8 cellular contexts compared by ENCODE assay signal in genomic region chr6:149746147-149746946, GRCh38. TPM values are rescaled to one million over a fixed set of nuclear protein-coding genes. Genes with fewer than 3 reads are reported as not detected.
A peak's percentile ranks its signal among the peaks of the same experiment; 100 is the strongest.
DNase-seq lines count a peak whose midpoint lies in the region; ATAC-seq, FAIRE-seq and TF ChIP-seq lines count a peak whose summit lies in the region.

TSS of gene NUP43 (minus strand) at chr6:149746529. CDS start at chr6:149746495, 34 bp downstream.

- H3K27me3 Mint-ChIP-seq in activated CD4-positive, alpha-beta T cell treated with anti-CD3 and anti-CD28 coated beads, Interleukin-2, amount 10 ng/mL, durations not matched to agents 24 days and 14 days = no peaks in the 10 kb centered on the region

- POLR2A ChIA-PET in BJ (lab: Charles Lee) (no interaction called here), HepG2 (lab: Yijun Ruan, JAX) (interaction anchor here (1.0 to 7.6 kb wide), 3 partner anchors 10 to 29 kb away, joined by 3 to 77 read pairs (median 4); partner anchors contain the start of gene LATS1)

- H3K36me3 ChIP-seq in BJ (ENCODE audit: control insufficient read depth, insufficient read depth, low read length) (peaks cover 2% of the 10 kb centered on the region; the same call in 1 of the 2 replicates), HepG2 (replicated peaks in 1 of 2; ENCODE audit: control insufficient read depth in 1 of 2, insufficient read depth in 2 of 2, low read length in 2 of 2) (peaks cover 3 to 22% of the 10 kb centered on the region in 2 experiments; a peak in 4 of 5 replicates)

- TF ChIP-seq POLR2A in GM19193 (IDR thresholded peaks at IDR 0.05; ENCODE audit: extremely low read depth, insufficient read depth, insufficient read length) (peak; percentile 72), HepG2 (IDR thresholded peaks at IDR 0.05; ENCODE audit: insufficient read depth in 1 of 2, low read depth in 2 of 2, low read length in 2 of 2) (peak; percentile 80 to 84)

- peaks cover 20% of the 10 kb centered on the region for H3K4me1 Mint-ChIP-seq in activated CD4-positive, alpha-beta T cell treated with anti-CD3 and anti-CD28 coated beads, Interleukin-2, amount 10 ng/mL, durations not matched to agents 24 days and 14 days

- WGBS in HepG2 (ENCODE audit: low lambda C conversion rate) = 3% methylated on average over 31 of the region's 41 CpGs

- peaks cover 35% of the 10 kb centered on the region for H3K79me2 ChIP-seq in HepG2 (ENCODE audit: insufficient read depth, low read length)

- CTCF ChIA-PET in BJ (lab: Yijun Ruan, JAX) = interaction anchor here (0.6 to 1.4 kb wide), 10 partner anchors 9 to 222 kb away, joined by 3 to 8 read pairs (median 3); no protein-coding TSS in a partner anchor
- CTCF ChIA-PET in HepG2 (lab: Yijun Ruan, JAX; ENCODE audit: low intra/inter-chr PET ratio, low total read pairs) = interaction anchor here (1.3 kb wide), 1 partner anchor 23 kb away, joined by 3 read pairs; no protein-coding TSS in a partner anchor

- ATAC-seq in HG03442 (IDR thresholded peaks at IDR 0.05; ENCODE audit: unreplicated experiment) = peak; percentile 50
- peak; percentile 73 for ATAC-seq in HepG2

- peaks cover 28% of the 10 kb centered on the region for H3K36me3 Mint-ChIP-seq in activated CD4-positive, alpha-beta T cell treated with anti-CD3 and anti-CD28 coated beads, Interleukin-2, amount 10 ng/mL, durations not matched to agents 24 days and 14 days (ENCODE audit: low read depth)

- H3K4me3 ChIP-seq in BJ (ENCODE audit: low read depth, low read length) (peak within 1 kb of the TSS; percentile 82), HepG2 (replicated peaks in 1 of 3; ENCODE audit: insufficient read depth in 1 of 3, low read depth in 2 of 3, low read length in 3 of 3) (peak within 1 kb of the TSS; percentile 78 to 98 (median 92))

- H3K4me3 Mint-ChIP-seq in activated CD4-positive, alpha-beta T cell treated with anti-CD3 and anti-CD28 coated beads, Interleukin-2, amount 10 ng/mL, durations not matched to agents 24 days and 14 days = peak within 1 kb of the TSS; percentile 99

- peak within 1 kb of the TSS; percentile 91 for H3K9ac ChIP-seq in HepG2 (ENCODE audit: insufficient read depth, low read depth, low read length)

- no peaks in the 10 kb centered on the region for H3K9me3 Mint-ChIP-seq in activated CD4-positive, alpha-beta T cell treated with anti-CD3 and anti-CD28 coated beads, Interleukin-2, amount 10 ng/mL, durations not matched to agents 24 days and 14 days

- peak within 1 kb of the TSS; percentile 82 for H3K4me2 ChIP-seq in HepG2 (ENCODE audit: low read depth, low read length)

- no peaks in the 10 kb centered on the region for H3K9me3 ChIP-seq in HepG2 (ENCODE audit: low read length)

- peaks cover 13% of the 10 kb centered on the region for H4K20me1 ChIP-seq in HepG2 (ENCODE audit: insufficient read depth, low read length)

- intact Hi-C loops in activated CD4-positive, alpha-beta T cell treated with anti-CD3 and anti-CD28 coated beads, Interleukin-2, amount 10 ng/mL, durations not matched to agents 24 days and 14 days (cut with micrococcal nuclease) = loop anchor here (1.0 to 10.0 kb wide), 6 partner anchors 28 to 1648 kb away; partner anchors contain the start of genes KATNA1, LATS1, MTHFD1L and PPIL4
- intact Hi-C loops in HepG2 (cut with micrococcal nuclease; ENCODE audit: unreplicated experiment) = loop anchor here (1.0 to 5.0 kb wide), 2 partner anchors 22 to 116 kb away; partner anchors contain the start of gene LRP11

- H3K27ac ChIP-seq in HepG2 (ENCODE audit: extremely low read length, insufficient read depth, low read length) = peak within 1 kb of the TSS; percentile 84

- H3K27me3 ChIP-seq in BJ (ENCODE audit: control insufficient read depth, insufficient read depth, low read length) (no peaks in the 10 kb centered on the region), HepG2 (ENCODE audit: control insufficient read depth in 1 of 2, insufficient read depth in 2 of 2, low read length in 2 of 2) (no peaks in the 10 kb centered on the region; a peak in 1 of 5 replicates)

- peak; percentile 61 for TF ChIP-seq RAD21 in HepG2 (CRISPR knock-in tag; IDR thresholded peaks at IDR 0.05)

- peak; percentile 85 for FAIRE-seq in HepG2 (lab: Jason Lieb, UNC)

- peaks cover 33% of the 10 kb centered on the region for H3K4me1 ChIP-seq in HepG2 (ENCODE audit: insufficient read depth, low read length)

- DNase-seq in BJ (ENCODE audit: low read depth) (peak; percentile 57), NCI-H524 (lab: John Stamatoyannopoulos, UW) (peak; percentile 94 to 97), dedifferentiated amniotic fluid mesenchymal stem cell (ENCODE audit: extremely low spot score) (peak; percentile 93), HepG2 (ENCODE audit: low spot score) (peak; percentile 95)
- peak; percentile 98 for DNase-seq in activated CD4-positive, alpha-beta T cell treated with anti-CD3 and anti-CD28 coated beads, Interleukin-2, amount 10 ng/mL, durations not matched to agents 24 days and 14 days
- DNase-seq in stimulated activated CD4-positive, alpha-beta T cell treated with anti-CD3 and anti-CD28 coated beads, Interleukin-4, amount 100 ng/mL, for 1 hour = peak; percentile 94

- H2AFZ ChIP-seq in HepG2 (ENCODE audit: low read length) = peak within 1 kb of the TSS; percentile 81

- peak within 1 kb of the TSS; percentile 94 for H3K27ac Mint-ChIP-seq in activated CD4-positive, alpha-beta T cell treated with anti-CD3 and anti-CD28 coated beads, Interleukin-2, amount 10 ng/mL, durations not matched to agents 24 days and 14 days

- peak; percentile 57 to 80 for TF ChIP-seq EP300 in HepG2 (IDR thresholded peaks at IDR 0.05; ENCODE audit: low read depth in 2 of 2, low read length in 2 of 2)
- no peak for TF ChIP-seq EP300 in HepG2 (CRISPR knock-in tag; IDR thresholded peaks at IDR 0.05; ENCODE audit: borderline replicate concordance)

- in situ Hi-C loops in HepG2 (cut with HindIII; ENCODE audit: extremely low pct_ligation_motif_present, low pct_unique_long_range_greater_than_20kb) = no loop called here

- peak; percentile 57 for TF ChIP-seq CTCF in BJ (IDR thresholded peaks at IDR 0.05; ENCODE audit: insufficient read depth, low read depth, low read length)
- peak; percentile 67 for TF ChIP-seq CTCF in HepG2 (CRISPR knock-in tag; IDR thresholded peaks at IDR 0.05)

- BruUV-seq in HepG2 (replicated peaks; lab: Mats Ljungman, UMichigan) = TSS peak; percentile 62

TF ChIP-seq in HepG2, 621 proteins besides CTCF, POLR2A, EP300 and RAD21 (continues in another document):
- no peak for TF ChIP-seq ZNF7 (CRISPR knock-in tag; IDR thresholded peaks at IDR 0.05)
- TF ChIP-seq STAT5B (CRISPR knock-in tag; IDR thresholded peaks at IDR 0.05) = no peak
- TF ChIP-seq ZSCAN22 (CRISPR knock-in tag; IDR thresholded peaks at IDR 0.05) = peak; percentile 47; the same call in 1 of the 2 replicates
- no peak for TF ChIP-seq NFE2L1 (CRISPR knock-in tag; IDR thresholded peaks at IDR 0.05; ENCODE audit: borderline replicate concordance)

RNA-seq across cellular contexts. Expression of gene NUP43, which starts in this region (rescaled TPM):
- 20.1 and 35.4 TPM in 2 replicates for polyA plus RNA-seq in BJ (2011; rRNA removed)
- 37.3 and 39.4 TPM in 2 replicates for polyA minus RNA-seq in BJ (2011; rRNA and poly(A)+ RNA removed)
- 78.9 and 93.7 TPM in 2 replicates for total RNA-seq in activated CD4-positive, alpha-beta T cell treated with anti-CD3 and anti-CD28 coated beads, Interleukin-2, amount 10 ng/mL, durations not matched to agents 24 days and 14 days
- total RNA-seq in HepG2 (2016; rRNA removed; fragmentation: Illumina TruSeq; extraction: Trizol) = 85.1 and 148 TPM in 2 replicates
- total RNA-seq in HepG2 (2016; cell fraction: cytosol; rRNA removed; fragmentation: Illumina TruSeq; extraction: Trizol; ENCODE audit: low read depth) = 12.9 and 14.6 TPM in 2 replicates
- 88.2 and 150 TPM in 2 replicates for total RNA-seq in HepG2 (2016; cell fraction: insoluble cytoplasmic fraction; rRNA removed; fragmentation: Illumina TruSeq; extraction: Trizol)
- total RNA-seq in HepG2 (2016; cell fraction: membrane; rRNA removed; fragmentation: Illumina TruSeq; extraction: Trizol) = 37.4 and 44.8 TPM in 2 replicates
- 50.3 and 56.3 TPM in 2 replicates for total RNA-seq in HepG2 (2016; cell fraction: nucleus; rRNA removed; fragmentation: Illumina TruSeq; extraction: Trizol)
- polyA plus RNA-seq in HepG2 (2011; rRNA removed) = 33.0 and 38.9 TPM in 2 replicates
- 16.9 and 17.1 TPM in 2 replicates for polyA plus RNA-seq in HepG2 (2011; cell fraction: cytosol; rRNA removed)
- polyA plus RNA-seq in HepG2 (2011; cell fraction: nucleus; rRNA removed) = 20.9 and 25.1 TPM in 2 replicates
- 20.9 and 26.3 TPM in 2 replicates for polyA plus RNA-seq in HepG2 (2012)
- 4.1 and 4.3 TPM in 2 replicates for polyA plus RNA-seq in HepG2 (2016; cell fraction: cytosol; fragmentation: Illumina TruSeq; extraction: Trizol; ENCODE audit: low read depth)
- polyA plus RNA-seq in HepG2 (2016; cell fraction: insoluble cytoplasmic fraction; fragmentation: Illumina TruSeq; extraction: Trizol; ENCODE audit: low read depth) = 65.8 and 72.7 TPM in 2 replicates
- 14.1 and 16.4 TPM in 2 replicates for polyA plus RNA-seq in HepG2 (2016; cell fraction: membrane; fragmentation: Illumina TruSeq; extraction: Trizol; ENCODE audit: low read depth)
- polyA plus RNA-seq in HepG2 (2016; cell fraction: nucleus; fragmentation: Illumina TruSeq; extraction: Trizol; ENCODE audit: insufficient read depth, low read depth) = 49.9 and 50.1 TPM in 2 replicates
- polyA minus RNA-seq in HepG2 (2011; rRNA and poly(A)+ RNA removed; ENCODE audit: low replicate concordance) = 92.6 and 112 TPM in 2 replicates
- 55.7 and 62.7 TPM in 2 replicates for polyA minus RNA-seq in HepG2 (2011; cell fraction: cytosol; rRNA and poly(A)+ RNA removed)
- 44.9 and 55.3 TPM in 2 replicates for polyA minus RNA-seq in HepG2 (2011; cell fraction: nucleus; rRNA and poly(A)+ RNA removed)

Comparison
In these comparisons a context has a peak if more than half of its experiments do, and no peak if none do; other contexts are left out.
1. Peak in every context shown above with its lines: DNase-seq, ATAC-seq, H3K4me3 ChIP-seq and H3K27ac ChIP-seq.